10 cellular contexts compared by ENCODE assay signal in genomic region chr19:58328999-58329398, GRCh38. TPM values are rescaled to one million over a fixed set of nuclear protein-coding genes. Genes with fewer than 3 reads are reported as not detected.
DNase-seq lines count a peak whose midpoint lies in the region; ATAC-seq lines count a peak whose summit lies in the region.
"Had no signal": no experiment of that assay in that cellular context is flagged by ENCODE, and none has a peak within 500 bp of the region (broad histone marks: within the 10 kb centered on the region; RNA-seq: fewer than 3 reads in every experiment).

No MANE protein-coding gene starts in this region.

- H3K4me3 ChIP-seq in H7 (ENCODE audit: insufficient read depth, low read depth, low read length) (no peak overlapping the region), SJCRH30 (no peak overlapping the region)
- H3K4me3 ChIP-seq: tibial nerve had no signal

- H3K36me3 ChIP-seq in H7 (replicated peaks; ENCODE audit: control insufficient read depth, insufficient read depth, low read length), result no peaks in the 10 kb centered on the region
- no peaks in the 10 kb centered on the region for H3K36me3 ChIP-seq in SJCRH30

- no peaks in the 10 kb centered on the region for H3K4me1 ChIP-seq in SJCRH30

- no peaks in the 10 kb centered on the region for H3K9me3 ChIP-seq in SJCRH30 (replicated peaks)
- H3K9me3 ChIP-seq: tibial nerve had no signal

- ATAC-seq in GM21825 (IDR thresholded peaks at IDR 0.05; ENCODE audit: unreplicated experiment) (no peak), GM19023 (IDR thresholded peaks at IDR 0.05; ENCODE audit: unreplicated experiment) (no peak)

- no peak overlapping the region for H3K27ac ChIP-seq in SJCRH30
- H3K27ac ChIP-seq: tibial nerve had no signal

- no peaks in the 10 kb centered on the region for H3K27me3 ChIP-seq in H7 (ENCODE audit: control insufficient read depth, insufficient read depth, low read length)
- no peaks in the 10 kb centered on the region for H3K27me3 ChIP-seq in SJCRH30
- H3K27me3 ChIP-seq: tibial nerve had no signal

- DNase-seq in NCI-H146 (lab: John Stamatoyannopoulos, UW), result peak; percentile 35
- DNase-seq in NCI-H146 treated with DMSO at 0.1 percent for 48 hours (lab: John Stamatoyannopoulos, UW; ENCODE audit: unreplicated experiment), result no peak
- peak; percentile 84 for DNase-seq in H7
- peak; percentile 31 to 59 for DNase-seq in SJCRH30
- peak; percentile 76 for DNase-seq in islet precursor cell
- DNase-seq in cortex of kidney (lab: John Stamatoyannopoulos, UW), result no peak
- DNase-seq: MG63 had no signal

RNA-seq across cellular contexts. Expression of gene ZSCAN22, which starts 2.2 kb away (rescaled TPM):
- total RNA-seq in H7 (2014; rRNA removed; shearing (Covaris generic)), result 2.6 and 2.7 TPM in 2 replicates
- total RNA-seq in SJCRH30 (2014; rRNA removed; shearing (Covaris generic)), result 4.7 and 5.0 TPM in 2 replicates

RNA-seq across cellular contexts. Expression of gene ERVK3-1, which starts 23.8 kb away (rescaled TPM):
- total RNA-seq in H7 (2014; rRNA removed; shearing (Covaris generic)), result 21.7 and 24.8 TPM in 2 replicates
- 45.0 and 47.4 TPM in 2 replicates for total RNA-seq in SJCRH30 (2014; rRNA removed; shearing (Covaris generic))

RNA-seq across cellular contexts. Expression of gene A1BG, which starts 24.3 kb away (rescaled TPM):
- total RNA-seq in H7 (2014; rRNA removed; shearing (Covaris generic)), result 33.8 and 45.5 TPM in 2 replicates
- total RNA-seq in SJCRH30 (2014; rRNA removed; shearing (Covaris generic)), result 9.7 and 10.2 TPM in 2 replicates

RNA-seq across cellular contexts. Expression of gene ZNF497, which starts 33.6 kb away (rescaled TPM):
- 3.0 and 3.2 TPM in 2 replicates for total RNA-seq in H7 (2014; rRNA removed; shearing (Covaris generic))
- 0.45 and 0.73 TPM in 2 replicates for total RNA-seq in SJCRH30 (2014; rRNA removed; shearing (Covaris generic))

RNA-seq across cellular contexts. Expression of gene ZNF8, which starts 50.2 kb away (rescaled TPM):
- total RNA-seq in H7 (2014; rRNA removed; shearing (Covaris generic)), result 9.4 and 11.9 TPM in 2 replicates
- total RNA-seq in SJCRH30 (2014; rRNA removed; shearing (Covaris generic)), result 12.7 and 13.4 TPM in 2 replicates

Comparison
In these comparisons a context has a peak if more than half of its experiments do, and no peak if none do; other contexts are left out.
1. DNase-seq: peak in NCI-H146 (single experiment), H7 (single experiment), SJCRH30 (2 of 2) and islet precursor cell (single experiment); none in NCI-H146 treated with DMSO at 0.1 percent for 48 hours (single experiment) and cortex of kidney (single experiment).